Comparison of ENCODE assay signal across 12 cellular contexts in genomic region chr12:19909418-19909817, GRCh38.
"Had no signal": no experiment of that assay in that cellular context is flagged by ENCODE, and none has a peak within 500 bp of the region (broad histone marks: within the 10 kb centered on the region; RNA-seq: fewer than 3 reads in every experiment).

No MANE protein-coding gene starts in this region.

- H3K27me3 Mint-ChIP-seq: activated CD4-positive, alpha-beta memory T cell treated with anti-CD3 and anti-CD28 coated beads, Interleukin-2, amount 10 ng/mL, durations not matched to agents 7 days and 5 days; activated naive CD8-positive, alpha-beta T cell treated with anti-CD3 and anti-CD28 coated beads, Interleukin-2, amount 10 ng/mL, durations not matched to agents 7 days and 5 days had no signal

- H3K4me1 Mint-ChIP-seq: activated CD4-positive, alpha-beta memory T cell treated with anti-CD3 and anti-CD28 coated beads, Interleukin-2, amount 10 ng/mL, durations not matched to agents 7 days and 5 days; activated naive CD8-positive, alpha-beta T cell treated with anti-CD3 and anti-CD28 coated beads, Interleukin-2, amount 10 ng/mL, durations not matched to agents 7 days and 5 days; immature natural killer cell had no signal

- DNase-seq: activated CD4-positive, alpha-beta memory T cell treated with anti-CD3 and anti-CD28 coated beads, Interleukin-2, amount 10 ng/mL, durations not matched to agents 7 days and 5 days; activated CD8-positive, alpha-beta memory T cell treated with anti-CD3 and anti-CD28 coated beads, Interleukin-2, amount 50 U/mL, for 4 hours; activated naive CD8-positive, alpha-beta T cell treated with anti-CD3 and anti-CD28 coated beads, Interleukin-2, amount 10 ng/mL, durations not matched to agents 7 days and 5 days; anterior cingulate cortex; dorsolateral prefrontal cortex; immature natural killer cell; lower lobe of right lung; retina; thyroid gland; uterus had no signal

- H3K9me3 Mint-ChIP-seq: activated CD4-positive, alpha-beta memory T cell treated with anti-CD3 and anti-CD28 coated beads, Interleukin-2, amount 10 ng/mL, durations not matched to agents 7 days and 5 days; activated naive CD8-positive, alpha-beta T cell treated with anti-CD3 and anti-CD28 coated beads, Interleukin-2, amount 10 ng/mL, durations not matched to agents 7 days and 5 days; immature natural killer cell; neural progenitor cell had no signal

- H3K36me3 Mint-ChIP-seq: activated naive CD8-positive, alpha-beta T cell treated with anti-CD3 and anti-CD28 coated beads, Interleukin-2, amount 10 ng/mL, durations not matched to agents 7 days and 5 days; immature natural killer cell; mesothelial cell of epicardium; neural progenitor cell had no signal

- H3K4me3 Mint-ChIP-seq: activated CD4-positive, alpha-beta memory T cell treated with anti-CD3 and anti-CD28 coated beads, Interleukin-2, amount 10 ng/mL, durations not matched to agents 7 days and 5 days; activated naive CD8-positive, alpha-beta T cell treated with anti-CD3 and anti-CD28 coated beads, Interleukin-2, amount 10 ng/mL, durations not matched to agents 7 days and 5 days; immature natural killer cell; mesothelial cell of epicardium; neural progenitor cell had no signal

- H3K27ac Mint-ChIP-seq: activated CD4-positive, alpha-beta memory T cell treated with anti-CD3 and anti-CD28 coated beads, Interleukin-2, amount 10 ng/mL, durations not matched to agents 7 days and 5 days; activated naive CD8-positive, alpha-beta T cell treated with anti-CD3 and anti-CD28 coated beads, Interleukin-2, amount 10 ng/mL, durations not matched to agents 7 days and 5 days; mesothelial cell of epicardium; neural progenitor cell had no signal
